In the genomic region with DNA sequence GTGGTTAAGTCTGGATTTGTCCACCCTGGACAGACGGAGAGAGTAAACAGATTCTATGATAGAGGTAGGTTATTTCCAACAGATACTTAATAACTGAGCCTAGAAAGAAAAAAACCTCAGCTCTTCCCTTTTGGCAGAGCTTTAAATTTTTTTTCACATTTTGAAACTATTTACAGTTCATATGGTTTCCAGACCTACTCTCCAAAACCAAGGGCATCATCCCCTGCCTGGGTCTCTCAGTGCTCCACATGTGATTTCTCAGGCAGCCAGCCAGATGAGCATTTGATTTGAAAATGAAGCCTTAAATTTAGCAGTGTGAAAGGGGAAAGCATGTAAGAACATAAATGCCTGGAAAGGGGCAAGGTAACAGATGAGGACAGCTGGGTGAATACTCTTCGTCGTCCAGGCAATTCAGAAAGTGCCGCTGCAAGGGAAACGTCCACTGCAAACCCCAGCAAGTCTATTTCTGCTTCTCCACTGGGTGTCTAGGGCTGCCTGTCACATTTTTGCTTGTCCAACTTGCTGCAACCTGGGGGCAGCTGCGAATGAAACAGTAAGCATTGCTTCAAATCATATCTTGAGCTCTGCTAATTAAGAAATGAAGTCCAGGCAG, we compare ENCODE assay signal across 25 cellular contexts.
DNase-seq lines count a peak whose midpoint lies in the region; ATAC-seq and TF ChIP-seq lines count a peak whose summit lies in the region.
"Had no signal": no experiment of that assay in that cellular context is flagged by ENCODE, and none has a peak within 500 bp of the region (broad histone marks: within the 10 kb centered on the region; RNA-seq: fewer than 3 reads in every experiment).

No MANE protein-coding gene starts in this region.

- H3K27ac Mint-ChIP-seq in neural progenitor cell = no peak overlapping the region
- no peak overlapping the region for H3K27ac Mint-ChIP-seq in T-helper 2 cell treated with Interferon-gamma antibody and Interleukin-4, amounts not matched to agents 5 μg/mL and 100 μg/mL, for 36 hours
- H3K27ac Mint-ChIP-seq: activated CD8-positive, alpha-beta T cell treated with anti-CD3 and anti-CD28 coated beads for 36 hours; CD4-positive, alpha-beta memory T cell; endodermal cell had no signal

- no peak overlapping the region for H3K27ac ChIP-seq in fibroblast of lung (ENCODE audit: insufficient read depth, low read length)
- H3K27ac ChIP-seq in neural progenitor cell = no peak overlapping the region
- H3K27ac ChIP-seq: brain microvascular endothelial cell, coronary artery, RWPE1 had no signal

- peak overlapping the region; percentile 29 for H2AFZ ChIP-seq in fibroblast of lung (ENCODE audit: low read length)
- peak overlapping the region; percentile 72 for H2AFZ ChIP-seq in neural progenitor cell (replicated peaks)

- no peak overlapping the region for H3K4me3 Mint-ChIP-seq in neural progenitor cell
- H3K4me3 Mint-ChIP-seq in T-helper 2 cell treated with Interferon-gamma antibody and Interleukin-4, amounts not matched to agents 5 μg/mL and 100 μg/mL, for 36 hours = no peak overlapping the region
- H3K4me3 Mint-ChIP-seq: activated CD8-positive, alpha-beta T cell treated with anti-CD3 and anti-CD28 coated beads for 36 hours; CD4-positive, alpha-beta memory T cell; endodermal cell; immature natural killer cell had no signal

- no peaks in the 10 kb centered on the region for H3K9me3 ChIP-seq in fibroblast of lung (ENCODE audit: control insufficient read depth, insufficient read depth, low read depth, low read length)
- no peaks in the 10 kb centered on the region for H3K9me3 ChIP-seq in neural progenitor cell (ENCODE audit: low read depth)

- H3K9ac ChIP-seq in fibroblast of lung (ENCODE audit: insufficient read depth, low read length) (no peak overlapping the region), neural progenitor cell (no peak overlapping the region)

- H4K20me1 ChIP-seq in fibroblast of lung (ENCODE audit: control insufficient read depth, extremely low read depth, insufficient read depth, low read length) (no peaks in the 10 kb centered on the region), neural progenitor cell (ENCODE audit: low read depth) (no peaks in the 10 kb centered on the region)

- ATAC-seq in GM19395 (IDR thresholded peaks at IDR 0.05; ENCODE audit: unreplicated experiment) = no peak
- ATAC-seq: activated CD4-positive, CD25-positive, alpha-beta regulatory T cell treated with anti-CD3 and anti-CD28 coated beads, Interleukin-2, amount 50 U/mL, for 24 hours; activated CD8-positive, alpha-beta T cell treated with anti-CD3 and anti-CD28 coated beads for 36 hours had no signal

- H3F3A ChIP-seq in neural progenitor cell (ENCODE audit: low read depth) = no peaks in the 10 kb centered on the region

- H3K9me3 Mint-ChIP-seq in neural progenitor cell = no peaks in the 10 kb centered on the region
- no peaks in the 10 kb centered on the region for H3K9me3 Mint-ChIP-seq in T-helper 2 cell treated with Interferon-gamma antibody and Interleukin-4, amounts not matched to agents 5 μg/mL and 100 μg/mL, for 36 hours
- H3K9me3 Mint-ChIP-seq: activated CD8-positive, alpha-beta T cell treated with anti-CD3 and anti-CD28 coated beads for 36 hours; CD4-positive, alpha-beta memory T cell; endodermal cell; immature natural killer cell had no signal

- H3K27me3 Mint-ChIP-seq in neural progenitor cell (ENCODE audit: insufficient read depth, low read depth) = peaks cover 4% of the 10 kb centered on the region
- peaks cover 2% of the 10 kb centered on the region for H3K27me3 Mint-ChIP-seq in T-helper 2 cell treated with Interferon-gamma antibody and Interleukin-4, amounts not matched to agents 5 μg/mL and 100 μg/mL, for 36 hours (ENCODE audit: low read depth)

- H3K4me1 ChIP-seq in fibroblast of lung (ENCODE audit: control insufficient read depth, extremely low read depth, insufficient read depth, low read length) = no peaks in the 10 kb centered on the region
- no peaks in the 10 kb centered on the region for H3K4me1 ChIP-seq in neural progenitor cell

- H3K79me2 ChIP-seq in fibroblast of lung (ENCODE audit: control insufficient read depth, insufficient read depth, low read length) = no peaks in the 10 kb centered on the region
- H3K79me2 ChIP-seq in neural progenitor cell (ENCODE audit: low read depth) = no peaks in the 10 kb centered on the region

- H3K4me1 Mint-ChIP-seq in neural progenitor cell = no peaks in the 10 kb centered on the region
- peaks cover 3% of the 10 kb centered on the region for H3K4me1 Mint-ChIP-seq in T-helper 2 cell treated with Interferon-gamma antibody and Interleukin-4, amounts not matched to agents 5 μg/mL and 100 μg/mL, for 36 hours (ENCODE audit: low read depth)
- H3K4me1 Mint-ChIP-seq: CD4-positive, alpha-beta memory T cell; endodermal cell had no signal

- no peak for TF ChIP-seq CTCF in AG10803 (conservative IDR thresholded peaks at IDR 0.05; ENCODE audit: low read length)
- no peak for TF ChIP-seq CTCF in HFF-Myc (IDR thresholded peaks at IDR 0.05; ENCODE audit: low read depth, low read length, missing control alignments)
- no peak for TF ChIP-seq CTCF in fibroblast of lung (conservative IDR thresholded peaks at IDR 0.05 in 1 of 2, IDR thresholded peaks at IDR 0.05 in 1 of 2; ENCODE audit: low read depth in 1 of 2, low read length in 2 of 2)
- no peak for TF ChIP-seq CTCF in neural progenitor cell (IDR thresholded peaks at IDR 0.05)

- no peaks in the 10 kb centered on the region for H3K27me3 ChIP-seq in fibroblast of lung (ENCODE audit: control insufficient read depth, insufficient read depth, low read length)
- H3K27me3 ChIP-seq in neural progenitor cell = no peaks in the 10 kb centered on the region
- H3K27me3 ChIP-seq: brain microvascular endothelial cell had no signal

- no peaks in the 10 kb centered on the region for H3K36me3 Mint-ChIP-seq in neural progenitor cell
- peaks cover 9% of the 10 kb centered on the region for H3K36me3 Mint-ChIP-seq in T-helper 2 cell treated with Interferon-gamma antibody and Interleukin-4, amounts not matched to agents 5 μg/mL and 100 μg/mL, for 36 hours (ENCODE audit: low read depth)
- H3K36me3 Mint-ChIP-seq: CD4-positive, alpha-beta memory T cell had no signal

- H3K4me2 ChIP-seq in fibroblast of lung (ENCODE audit: extremely low read depth, insufficient read depth, low read length) (no peak overlapping the region), neural progenitor cell (no peak overlapping the region)

- H3K4me3 ChIP-seq in AG10803 (ENCODE audit: low read length) = no peak overlapping the region
- H3K4me3 ChIP-seq in HFF-Myc (replicated peaks; ENCODE audit: low read depth, low read length) = no peak overlapping the region
- H3K4me3 ChIP-seq in fibroblast of lung (replicated peaks in 1 of 4; ENCODE audit: control extremely low read depth in 1 of 4, insufficient read depth in 1 of 4, low read depth in 3 of 4, low read length in 4 of 4) = peak overlapping the region in 1 of 4 experiments; percentile 9
- no peak overlapping the region for H3K4me3 ChIP-seq in neural progenitor cell
- H3K4me3 ChIP-seq: coronary artery had no signal

- no peaks in the 10 kb centered on the region for H3K36me3 ChIP-seq in fibroblast of lung (ENCODE audit: control insufficient read depth, insufficient read depth, low read length)
- H3K36me3 ChIP-seq in neural progenitor cell = no peaks in the 10 kb centered on the region
- H3K36me3 ChIP-seq: brain microvascular endothelial cell had no signal

- peak; percentile 80 for DNase-seq in AG10803 (ENCODE audit: low read depth)
- peak; percentile 59 for DNase-seq in HFF-Myc (ENCODE audit: extremely low read depth, low read depth)
- DNase-seq in fibroblast of lung (ENCODE audit: low read depth in 2 of 2) = peak; percentile 6 to 51
- no peak for DNase-seq in neural progenitor cell (ENCODE audit: low spot score)
- no peak for DNase-seq in NCI-H128 (lab: John Stamatoyannopoulos, UW; ENCODE audit: unreplicated experiment)
- no peak for DNase-seq in stimulated activated CD4-positive, alpha-beta T cell treated with anti-CD3 and anti-CD28 coated beads, Interleukin-2, amount 100 ng/mL, for 24 hours
- DNase-seq in T-helper 2 cell treated with Interferon-gamma antibody and Interleukin-4, amounts not matched to agents 5 μg/mL and 100 μg/mL, for 36 hours (ENCODE audit: low spot score) = no peak
- DNase-seq: activated CD8-positive, alpha-beta T cell treated with anti-CD3 and anti-CD28 coated beads for 36 hours; activated gamma-delta T cell; brain microvascular endothelial cell; CD4-positive, alpha-beta memory T cell; DMS153; endodermal cell; GDM1; HCEC 1CT; immature natural killer cell; KBM-7; NCI-H187; NCI-H526 treated with DMSO at 0.1 percent for 48 hours; nucleus accumbens; stimulated activated CD4-positive, alpha-beta T cell treated with anti-CD3 and anti-CD28 coated beads, Interleukin-12 subunit alpha, Interleukin-12 subunit beta, amount 100 ng/mL, for 4 hours had no signal

Comparison
In these comparisons a context has a peak if more than half of its experiments do, and no peak if none do; other contexts are left out.
1. DNase-seq: peak in AG10803 (single experiment), HFF-Myc (single experiment) and fibroblast of lung (2 of 2); none in neural progenitor cell (single experiment), NCI-H128 (single experiment), stimulated activated CD4-positive, alpha-beta T cell treated with anti-CD3 and anti-CD28 coated beads, Interleukin-2, amount 100 ng/mL, for 24 hours (0 of 2) and T-helper 2 cell treated with Interferon-gamma antibody and Interleukin-4, amounts not matched to agents 5 μg/mL and 100 μg/mL, for 36 hours (single experiment).